In the genomic region with DNA sequence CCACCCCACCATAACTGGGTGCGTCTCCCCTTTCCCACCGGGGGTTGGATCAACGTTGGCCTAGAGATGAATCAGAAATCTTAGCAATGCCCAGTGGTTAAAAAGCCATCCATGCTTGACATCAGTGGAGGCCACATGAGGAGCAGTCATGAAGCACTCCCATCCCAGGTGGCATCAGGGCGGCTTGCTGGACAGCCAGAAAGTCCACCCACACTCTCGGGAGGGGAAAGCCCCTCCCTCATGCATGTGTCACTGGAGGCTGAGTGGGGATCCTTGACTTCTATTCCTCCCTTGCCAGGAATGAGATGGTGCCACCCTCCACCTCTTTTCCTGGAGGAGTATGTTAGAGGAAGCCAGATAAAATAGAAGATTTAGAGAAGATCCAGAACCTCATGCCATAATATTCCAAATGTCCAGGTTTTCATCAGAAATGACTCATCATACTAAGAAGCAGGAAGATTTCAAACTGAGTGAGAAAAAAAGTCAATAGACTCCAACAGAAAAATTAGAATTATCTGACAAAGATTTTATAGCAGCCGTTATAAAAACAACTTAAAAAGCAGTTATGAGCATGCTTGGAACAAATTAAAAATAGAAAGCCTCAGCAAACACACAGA, we compare ENCODE assay signal across 2 cellular contexts.
TF ChIP-seq lines count a peak whose summit lies in the region.

No MANE protein-coding gene starts in this region.

TF ChIP-seq in SK-N-SH treated with all-trans-retinoic acid at 6 μM for 48 hours, 23 proteins besides CTCF, POLR2A, EP300 and RAD21:
- TF ChIP-seq PPARA (CRISPR knock-in tag; IDR thresholded peaks at IDR 0.05; ENCODE audit: borderline replicate concordance): no peak
- 0 out of 2 replicates have a peak, but pooled peaks have one; percentile 5 for TF ChIP-seq ISL1 (CRISPR knock-in tag; IDR thresholded peaks at IDR 0.05)

TF ChIP-seq in SK-N-SH, 30 proteins besides CTCF, POLR2A, EP300 and RAD21:
- no peak for TF ChIP-seq ELF1 (IDR thresholded peaks at IDR 0.05)
- no peak for TF ChIP-seq NRF1 (IDR thresholded peaks at IDR 0.05; ENCODE audit: low read depth, low read length)
- no peak for TF ChIP-seq RCOR1 (IDR thresholded peaks at IDR 0.05; ENCODE audit: low read length)
- TF ChIP-seq MEF2A (IDR thresholded peaks at IDR 0.05; ENCODE audit: borderline replicate concordance, low read depth): no peak
- TF ChIP-seq MXI1 (IDR thresholded peaks at IDR 0.05; ENCODE audit: low read depth, low read length): no peak
- no peak for TF ChIP-seq YY1 (IDR thresholded peaks at IDR 0.05; ENCODE audit: low read depth)
- no peak for TF ChIP-seq TEAD4 (IDR thresholded peaks at IDR 0.05; ENCODE audit: borderline replicate concordance, insufficient read depth)
- TF ChIP-seq GATA2 (CRISPR knock-in tag; IDR thresholded peaks at IDR 0.05): no peak
- no peak for TF ChIP-seq CHD2 (IDR thresholded peaks at IDR 0.05; ENCODE audit: low read length, partially characterized antibody)
- TF ChIP-seq, protein P1, sequence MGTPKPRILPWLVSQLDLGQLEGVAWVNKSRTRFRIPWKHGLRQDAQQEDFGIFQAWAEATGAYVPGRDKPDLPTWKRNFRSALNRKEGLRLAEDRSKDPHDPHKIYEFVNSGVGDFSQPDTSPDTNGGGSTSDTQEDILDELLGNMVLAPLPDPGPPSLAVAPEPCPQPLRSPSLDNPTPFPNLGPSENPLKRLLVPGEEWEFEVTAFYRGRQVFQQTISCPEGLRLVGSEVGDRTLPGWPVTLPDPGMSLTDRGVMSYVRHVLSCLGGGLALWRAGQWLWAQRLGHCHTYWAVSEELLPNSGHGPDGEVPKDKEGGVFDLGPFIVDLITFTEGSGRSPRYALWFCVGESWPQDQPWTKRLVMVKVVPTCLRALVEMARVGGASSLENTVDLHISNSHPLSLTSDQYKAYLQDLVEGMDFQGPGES (IDR thresholded peaks at IDR 0.05; ENCODE audit: low read depth, low read length): no peak
- no peak for TF ChIP-seq RFX5 (IDR thresholded peaks at IDR 0.05; ENCODE audit: low read length)
- TF ChIP-seq, protein P2, sequence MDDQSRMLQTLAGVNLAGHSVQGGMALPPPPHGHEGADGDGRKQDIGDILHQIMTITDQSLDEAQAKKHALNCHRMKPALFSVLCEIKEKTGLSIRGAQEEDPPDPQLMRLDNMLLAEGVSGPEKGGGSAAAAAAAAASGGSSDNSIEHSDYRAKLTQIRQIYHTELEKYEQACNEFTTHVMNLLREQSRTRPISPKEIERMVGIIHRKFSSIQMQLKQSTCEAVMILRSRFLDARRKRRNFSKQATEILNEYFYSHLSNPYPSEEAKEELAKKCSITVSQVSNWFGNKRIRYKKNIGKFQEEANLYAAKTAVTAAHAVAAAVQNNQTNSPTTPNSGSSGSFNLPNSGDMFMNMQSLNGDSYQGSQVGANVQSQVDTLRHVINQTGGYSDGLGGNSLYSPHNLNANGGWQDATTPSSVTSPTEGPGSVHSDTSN (IDR thresholded peaks at IDR 0.05): no peak
- TF ChIP-seq RXRA (IDR thresholded peaks at IDR 0.05; ENCODE audit: borderline replicate concordance, low read depth): no peak
- no peak for TF ChIP-seq POLR2AphosphoS5 (IDR thresholded peaks at IDR 0.05; ENCODE audit: low read depth, low read length)
- TF ChIP-seq, protein P3, sequence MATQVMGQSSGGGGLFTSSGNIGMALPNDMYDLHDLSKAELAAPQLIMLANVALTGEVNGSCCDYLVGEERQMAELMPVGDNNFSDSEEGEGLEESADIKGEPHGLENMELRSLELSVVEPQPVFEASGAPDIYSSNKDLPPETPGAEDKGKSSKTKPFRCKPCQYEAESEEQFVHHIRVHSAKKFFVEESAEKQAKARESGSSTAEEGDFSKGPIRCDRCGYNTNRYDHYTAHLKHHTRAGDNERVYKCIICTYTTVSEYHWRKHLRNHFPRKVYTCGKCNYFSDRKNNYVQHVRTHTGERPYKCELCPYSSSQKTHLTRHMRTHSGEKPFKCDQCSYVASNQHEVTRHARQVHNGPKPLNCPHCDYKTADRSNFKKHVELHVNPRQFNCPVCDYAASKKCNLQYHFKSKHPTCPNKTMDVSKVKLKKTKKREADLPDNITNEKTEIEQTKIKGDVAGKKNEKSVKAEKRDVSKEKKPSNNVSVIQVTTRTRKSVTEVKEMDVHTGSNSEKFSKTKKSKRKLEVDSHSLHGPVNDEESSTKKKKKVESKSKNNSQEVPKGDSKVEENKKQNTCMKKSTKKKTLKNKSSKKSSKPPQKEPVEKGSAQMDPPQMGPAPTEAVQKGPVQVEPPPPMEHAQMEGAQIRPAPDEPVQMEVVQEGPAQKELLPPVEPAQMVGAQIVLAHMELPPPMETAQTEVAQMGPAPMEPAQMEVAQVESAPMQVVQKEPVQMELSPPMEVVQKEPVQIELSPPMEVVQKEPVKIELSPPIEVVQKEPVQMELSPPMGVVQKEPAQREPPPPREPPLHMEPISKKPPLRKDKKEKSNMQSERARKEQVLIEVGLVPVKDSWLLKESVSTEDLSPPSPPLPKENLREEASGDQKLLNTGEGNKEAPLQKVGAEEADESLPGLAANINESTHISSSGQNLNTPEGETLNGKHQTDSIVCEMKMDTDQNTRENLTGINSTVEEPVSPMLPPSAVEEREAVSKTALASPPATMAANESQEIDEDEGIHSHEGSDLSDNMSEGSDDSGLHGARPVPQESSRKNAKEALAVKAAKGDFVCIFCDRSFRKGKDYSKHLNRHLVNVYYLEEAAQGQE (IDR thresholded peaks at IDR 0.05; ENCODE audit: low read depth, low read length): no peak
- no peak for TF ChIP-seq TCF12 (IDR thresholded peaks at IDR 0.05)
- TF ChIP-seq, protein P4, sequence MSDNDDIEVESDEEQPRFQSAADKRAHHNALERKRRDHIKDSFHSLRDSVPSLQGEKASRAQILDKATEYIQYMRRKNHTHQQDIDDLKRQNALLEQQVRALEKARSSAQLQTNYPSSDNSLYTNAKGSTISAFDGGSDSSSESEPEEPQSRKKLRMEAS (IDR thresholded peaks at IDR 0.05; ENCODE audit: low read depth): no peak
- TF ChIP-seq SMC3 (IDR thresholded peaks at IDR 0.05; ENCODE audit: low read depth, low read length): no peak
- TF ChIP-seq EZH2phosphoT487 (IDR thresholded peaks at IDR 0.05; ENCODE audit: borderline replicate concordance, low read depth): no peak
